In genomic region chr5:172284275-172284971, GRCh38 we compare ENCODE assay signal across 8 cellular contexts. TPM values are rescaled to one million over a fixed set of nuclear protein-coding genes. Genes with fewer than 3 reads are reported as not detected.
DNase-seq lines count a peak whose midpoint lies in the region; TF ChIP-seq lines count a peak whose summit lies in the region.

No MANE protein-coding gene starts in this region.

- TF ChIP-seq CTCF in GM12875 (IDR thresholded peaks at IDR 0.05; ENCODE audit: borderline replicate concordance, insufficient read depth, low read depth, low read length) (no peak), OCI-LY7 (conservative IDR thresholded peaks at IDR 0.05; ENCODE audit: low read length) (no peak), liver (IDR thresholded peaks at IDR 0.05; ENCODE audit: low read depth, low read length, missing input control) (no peak)

- TF ChIP-seq RAD21 in liver (IDR thresholded peaks at IDR 0.05) = no peak

- CTCF ChIA-PET in OCI-LY7 (lab: Charles Lee; ENCODE audit: unreplicated experiment) = no interaction called here

- intact Hi-C loops in OCI-LY7 (cut with micrococcal nuclease; ENCODE audit: unreplicated experiment) = loop anchor here (2.0 to 5.0 kb wide), 2 partner anchors 174 to 277 kb away; partner anchors contain the start of gene FBXW11

- no peaks in the 10 kb centered on the region for H3K9me2 ChIP-seq in OCI-LY7 (ENCODE audit: insufficient read depth, low read length)

- H3K9ac ChIP-seq in liver (ENCODE audit: low read depth in 1 of 2, low read length in 2 of 2) = peak overlapping the region in 1 of 2 donors; percentile 65

- peak overlapping the region; percentile 95 for H3K4me3 ChIP-seq in GM12875 (ENCODE audit: low read depth, low read length)
- H3K4me3 ChIP-seq in OCI-LY7 (ENCODE audit: low read depth, low read length, poor library complexity, severe bottlenecking) = peak overlapping the region; percentile 94
- H3K4me3 ChIP-seq in liver (ENCODE audit: low read depth in 1 of 3, low read length in 3 of 3) = peak overlapping the region; percentile 76 to 93 (median 91)

- BruUV-seq in OCI-LY7 (replicated peaks; lab: Mats Ljungman, UMichigan) = no TSS peak

- peak overlapping the region; percentile 92 for H3K4me2 ChIP-seq in OCI-LY7 (ENCODE audit: low read length)

- no peaks in the 10 kb centered on the region for H3K27me3 ChIP-seq in liver (ENCODE audit: control insufficient read depth in 4 of 4, insufficient read depth in 4 of 4, low read length in 3 of 4)

- H3K9me3 ChIP-seq in OCI-LY7 (ENCODE audit: low read length) (no peaks in the 10 kb centered on the region), liver (ENCODE audit: control insufficient read depth in 4 of 4, low read length in 3 of 4) (no peaks in the 10 kb centered on the region)

- H3K27ac ChIP-seq in OCI-LY7 (ENCODE audit: low read depth, low read length, poor library complexity, severe bottlenecking) = peak overlapping the region; percentile 16
- H3K27ac ChIP-seq in liver (ENCODE audit: low read depth in 1 of 2, low read length in 2 of 2) = peak overlapping the region; percentile 60 to 62

- H3K36me3 ChIP-seq in OCI-LY7 (ENCODE audit: insufficient read depth, low read length) (0 out of 2 replicates have a peak, but pooled peaks cover 2% of the 10 kb centered on the region), liver (ENCODE audit: control insufficient read depth in 4 of 4, insufficient read depth in 3 of 4, low read depth in 1 of 4, low read length in 3 of 4) (no peaks in the 10 kb centered on the region)

- DNase-seq in OCI-LY7 (ENCODE audit: low spot score) = no peak
- peak; percentile 9 for DNase-seq in central memory CD4-positive, alpha-beta T cell
- DNase-seq in superior temporal gyrus (ENCODE audit: extremely low spot score) = peak; percentile 44
- DNase-seq in NCI-H2196 (lab: John Stamatoyannopoulos, UW; ENCODE audit: unreplicated experiment) = no peak
- DNase-seq in NCI-H524 treated with DMSO at 0.1 percent for 48 hours (lab: John Stamatoyannopoulos, UW) = no peak
- no peak for DNase-seq in NOMO-1 treated with DMSO at 0.1 percent for 48 hours (lab: John Stamatoyannopoulos, UW; ENCODE audit: unreplicated experiment)

- WGBS in liver = 3% methylated on average over 35 of the region's 35 CpGs

- H2AFZ ChIP-seq in OCI-LY7 (ENCODE audit: low read length) = peak overlapping the region; percentile 96

- peaks cover 10% of the 10 kb centered on the region; the same call in 1 of the 2 replicates for H4K20me1 ChIP-seq in OCI-LY7 (ENCODE audit: insufficient read depth, low read length)

- POLR2A ChIA-PET in OCI-LY7 (lab: Charles Lee) = interaction anchor here (0.6 to 1.3 kb wide), 5 partner anchors 9 to 897 kb away, joined by 3 to 6 read pairs (median 3); partner anchors contain the start of gene NPM1

- H3K4me1 ChIP-seq in OCI-LY7 (ENCODE audit: insufficient read depth, low read length, poor library complexity, severe bottlenecking) = peaks cover 25% of the 10 kb centered on the region
- H3K4me1 ChIP-seq in liver (ENCODE audit: control insufficient read depth in 4 of 4, insufficient read depth in 4 of 4, low read length in 3 of 4) = peaks cover 1 to 20% (median 14%) of the 10 kb centered on the region in 4 donors

- H3K79me2 ChIP-seq in OCI-LY7 (ENCODE audit: insufficient read depth, low read depth, low read length) = peaks cover 35% of the 10 kb centered on the region

TF ChIP-seq in liver, 16 proteins besides CTCF, POLR2A, EP300 and RAD21:
- TF ChIP-seq REST (IDR thresholded peaks at IDR 0.05) = no peak
- no peak for TF ChIP-seq RXRA (IDR thresholded peaks at IDR 0.05)
- TF ChIP-seq YY1 (IDR thresholded peaks at IDR 0.05) = no peak
- no peak for TF ChIP-seq NR2F2 (IDR thresholded peaks at IDR 0.05)
- TF ChIP-seq ZBTB33 (IDR thresholded peaks at IDR 0.05) = no peak
- TF ChIP-seq EGR1 (IDR thresholded peaks at IDR 0.05; ENCODE audit: low read depth in 2 of 2) = no peak
- no peak for TF ChIP-seq TAF1 (conservative IDR thresholded peaks at IDR 0.05)
- no peak for TF ChIP-seq HNF4G (IDR thresholded peaks at IDR 0.05)
- no peak for TF ChIP-seq HNF4A (conservative IDR thresholded peaks at IDR 0.05)
- TF ChIP-seq MAX (IDR thresholded peaks at IDR 0.05) = no peak
- no peak for TF ChIP-seq ATF3 (IDR thresholded peaks at IDR 0.05)

RNA-seq across cellular contexts. Expression of gene UBTD2, which starts 0.9 kb away (rescaled TPM):
- 14.7 and 16.0 TPM in 2 replicates for total RNA-seq in OCI-LY7 (2014; rRNA removed; shearing (Covaris generic))
- total RNA-seq in OCI-LY7 (2022) = 19.4 and 19.8 TPM in 2 replicates
- 1 to 10 TPM; 7.9 to 8.3 TPM for total RNA-seq in liver
- polyA plus RNA-seq in liver = 1 to 10 TPM; 4.4 to 5.3 TPM

Comparison
In these comparisons a context has a peak if more than half of its experiments do, and no peak if none do; other contexts are left out.
1. DNase-seq: peak in central memory CD4-positive, alpha-beta T cell (single experiment) and superior temporal gyrus (single experiment); none in OCI-LY7 (single experiment), NCI-H2196 (single experiment), NCI-H524 treated with DMSO at 0.1 percent for 48 hours (single experiment) and NOMO-1 treated with DMSO at 0.1 percent for 48 hours (single experiment).
2. Peak in every context shown above with its lines, with median percentiles within 50 percentile points of each other: H3K4me3 ChIP-seq.